Comparison of ENCODE assay signal across 11 cellular contexts in the genomic region with DNA sequence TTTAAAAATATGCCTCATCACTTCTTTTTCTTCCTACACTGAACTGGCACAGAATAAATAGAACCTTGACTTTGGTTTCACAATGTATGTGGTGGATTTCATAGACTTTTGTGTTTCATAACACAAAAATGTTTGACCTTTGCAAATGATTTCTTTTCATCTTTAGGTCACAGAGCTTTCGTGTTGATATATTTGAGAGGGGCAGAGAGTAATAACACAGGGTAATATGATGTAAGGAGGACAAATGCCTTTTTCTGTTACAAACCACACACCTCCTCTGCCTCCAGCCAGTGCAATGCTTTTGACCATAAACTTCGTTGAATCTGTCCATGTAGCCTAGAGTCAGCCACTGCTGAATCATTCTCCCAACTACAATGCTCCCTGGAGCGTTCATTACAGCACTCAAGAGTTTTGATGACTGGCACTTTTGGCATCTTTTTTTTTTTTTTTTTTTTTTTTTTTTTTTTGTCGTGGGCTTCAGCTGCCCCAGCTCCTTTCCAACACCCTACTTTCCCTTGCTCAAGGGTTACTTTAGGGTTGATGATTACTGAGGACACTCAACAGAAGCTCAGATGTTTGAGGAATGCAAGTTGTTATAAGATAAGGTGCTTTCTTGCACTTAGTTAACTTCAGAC. TPM values are rescaled to one million over a fixed set of nuclear protein-coding genes. Genes with fewer than 3 reads are reported as not detected.
A peak's percentile ranks its signal among the peaks of the same experiment; 100 is the strongest.
DNase-seq lines count a peak whose midpoint lies in the region; ATAC-seq and TF ChIP-seq lines count a peak whose summit lies in the region.
"Had no signal": no experiment of that assay in that cellular context is flagged by ENCODE, and none has a peak within 500 bp of the region (broad histone marks: within the 10 kb centered on the region; RNA-seq: fewer than 3 reads in every experiment).

No MANE protein-coding gene starts in this region.

- ATAC-seq in left lobe of liver (peak; percentile 87), HG03378 (IDR thresholded peaks at IDR 0.05; ENCODE audit: unreplicated experiment) (no peak)

- DNase-seq in AG09309 (ENCODE audit: low read depth) (peak; percentile 89), LHCN-M2 (ENCODE audit: low read depth) (peak; percentile 94), adipocyte (ENCODE audit: low read depth) (peak; percentile 91), left lobe of liver (ENCODE audit: low spot score) (no peak), vagina (ENCODE audit: extremely low spot score in 2 of 2) (no peak), testis (no peak)
- no peak for DNase-seq in stimulated activated CD4-positive, alpha-beta T cell treated with anti-CD3 and anti-CD28 coated beads, Interleukin-4, amount 100 ng/mL, for 24 hours
- DNase-seq: activated effector memory CD4-positive, alpha-beta T cell treated with Interleukin-2 at 50 U/mL for 16 hours; SJCRH30; small intestine had no signal

- intact Hi-C loops in vagina (cut with DNase I) = no loop called here
- intact Hi-C loops in testis (cut with DNase I; ENCODE audit: low total_unique reads) = no loop called here

- H3K9ac ChIP-seq in adipocyte (ENCODE audit: low read length) = peak overlapping the region; percentile 46

- TF ChIP-seq POLR2A in vagina (IDR thresholded peaks at IDR 0.05) = no peak
- no peak for TF ChIP-seq POLR2A in testis (IDR thresholded peaks at IDR 0.05)

- H3K9me3 ChIP-seq in adipocyte (ENCODE audit: control insufficient read depth, low read length) (no peaks in the 10 kb centered on the region), vagina (no peaks in the 10 kb centered on the region), testis (no peaks in the 10 kb centered on the region)
- H3K9me3 ChIP-seq: SJCRH30 had no signal

- TF ChIP-seq CTCF in AG09309 (IDR thresholded peaks at IDR 0.05; ENCODE audit: control insufficient read depth, insufficient read depth, low read depth, low read length, missing control alignments) = no peak
- no peak for TF ChIP-seq CTCF in vagina (IDR thresholded peaks at IDR 0.05)
- TF ChIP-seq CTCF in testis (IDR thresholded peaks at IDR 0.05) = no peak

- no peaks in the 10 kb centered on the region for H3K36me3 ChIP-seq in adipocyte (ENCODE audit: control insufficient read depth, insufficient read depth, low read length, severe bottlenecking)
- H3K36me3 ChIP-seq in vagina = no peaks in the 10 kb centered on the region
- H3K36me3 ChIP-seq in testis (ENCODE audit: low read depth, missing control alignments) = no peaks in the 10 kb centered on the region
- H3K36me3 ChIP-seq: SJCRH30 had no signal

- H3K27ac ChIP-seq in vagina (no peak overlapping the region), testis (no peak overlapping the region)
- H3K27ac ChIP-seq: SJCRH30 had no signal

- H3K4me3 ChIP-seq in AG09309 (ENCODE audit: control insufficient read depth, low read depth, low read length) = no peak overlapping the region
- H3K4me3 ChIP-seq in adipocyte (ENCODE audit: low read length) = peak overlapping the region; percentile 11
- no peak overlapping the region for H3K4me3 ChIP-seq in vagina
- no peak overlapping the region for H3K4me3 ChIP-seq in testis
- H3K4me3 ChIP-seq: SJCRH30 had no signal

- H3K4me1 ChIP-seq in adipocyte (ENCODE audit: control insufficient read depth, insufficient read depth, low read length) (peaks cover 47% of the 10 kb centered on the region), vagina (peaks cover 11% of the 10 kb centered on the region), testis (no peaks in the 10 kb centered on the region)
- H3K4me1 ChIP-seq: SJCRH30 had no signal

- H3K27me3 ChIP-seq in adipocyte (replicated peaks; ENCODE audit: control insufficient read depth, insufficient read depth, low read length) (no peaks in the 10 kb centered on the region), vagina (no peaks in the 10 kb centered on the region), testis (no peaks in the 10 kb centered on the region)

- WGBS in testis, 2 donors = 67 to 84% methylated on average over 4 of the region's 4 CpGs

RNA-seq across cellular contexts. Expression of gene CAT, which starts 11.4 kb away (rescaled TPM):
- total RNA-seq in LHCN-M2 (2014; rRNA removed) = 46.0 and 54.5 TPM in 2 replicates
- polyA plus RNA-seq in LHCN-M2 (2012) = 27.6 TPM
- 363 TPM for total RNA-seq in left lobe of liver
- total RNA-seq in vagina = 108 TPM
- 10 to 100 TPM; 30.3 to 38.2 TPM for total RNA-seq in testis
- 30.2 TPM for polyA plus RNA-seq in testis (ENCODE audit: insufficient read depth, low read depth, low replicate concordance)

Comparison
In these comparisons a context has a peak if more than half of its experiments do, and no peak if none do; other contexts are left out.
1. DNase-seq: peak in AG09309 (single experiment), LHCN-M2 (single experiment) and adipocyte (single experiment); none in left lobe of liver (single experiment), vagina (0 of 2), testis (single experiment) and stimulated activated CD4-positive, alpha-beta T cell treated with anti-CD3 and anti-CD28 coated beads, Interleukin-4, amount 100 ng/mL, for 24 hours (single experiment).